21 cellular contexts compared by ENCODE assay signal in genomic region chr17:17892009-17892408, GRCh38. TPM values are rescaled to one million over a fixed set of nuclear protein-coding genes. Genes with fewer than 3 reads are reported as not detected.
DNase-seq lines count a peak whose midpoint lies in the region; ATAC-seq and TF ChIP-seq lines count a peak whose summit lies in the region.
"Had no signal": no experiment of that assay in that cellular context is flagged by ENCODE, and none has a peak within 500 bp of the region (broad histone marks: within the 10 kb centered on the region; RNA-seq: fewer than 3 reads in every experiment).

No MANE protein-coding gene starts in this region.

- DNase-seq in DMS53 (lab: John Stamatoyannopoulos, UW) (peak; percentile 51), DMS53 treated with DMSO at 0.1 percent for 48 hours (lab: John Stamatoyannopoulos, UW; ENCODE audit: unreplicated experiment) (no peak), GM20000 (ENCODE audit: low spot score) (peak; percentile 23), Panc1 (ENCODE audit: low read depth, low spot score) (no peak), mucosa of descending colon (no peak), anterior cingulate cortex (lab: John Stamatoyannopoulos, UW) (no peak), left ventricle myocardium superior (no peak)
- DNase-seq: activated CD4-positive, CD25-positive, alpha-beta regulatory T cell; activated CD8-positive, alpha-beta memory T cell treated with anti-CD3 and anti-CD28 coated beads for 24 hours; activated naive CD8-positive, alpha-beta T cell treated with anti-CD3 and anti-CD28 coated beads for 36 hours; naive B cell; NCI-H2081; NCI-H774; PC-3; SJCRH30; stomach; T-helper 2 cell had no signal

- no TSS peak for BruUV-seq in Panc1 (replicated peaks; lab: Mats Ljungman, UMichigan)

- H3K4me3 ChIP-seq in Panc1 (ENCODE audit: low read depth in 2 of 2, low read length in 2 of 2) (no peak overlapping the region), mucosa of descending colon (no peak overlapping the region)
- H3K4me3 ChIP-seq: coronary artery, SJCRH30, stomach, upper lobe of left lung had no signal

- CTCF ChIA-PET in Panc1 (lab: Charles Lee) = interaction anchor here (1.5 kb wide), 1 partner anchor 30 kb away, joined by 6 read pairs; no protein-coding TSS in a partner anchor

- H3K9me3 ChIP-seq in Panc1 (ENCODE audit: control insufficient read depth, insufficient read depth, low read depth, low read length) (no peaks in the 10 kb centered on the region), mucosa of descending colon (no peaks in the 10 kb centered on the region)
- H3K9me3 ChIP-seq: SJCRH30, stomach, upper lobe of left lung had no signal

- ATAC-seq in Panc1 (peak; percentile 15; the same call in 1 of the 2 replicates), mucosa of descending colon (peak; percentile 46), left ventricle myocardium superior (no peak), HG03159 (IDR thresholded peaks at IDR 0.05; ENCODE audit: unreplicated experiment) (no peak)

- H3K27ac ChIP-seq in Panc1 (ENCODE audit: low read length) = no peak overlapping the region
- H3K27ac ChIP-seq: 22Rv1, coronary artery, SJCRH30, stomach had no signal

- intact Hi-C loops in Panc1 (cut with micrococcal nuclease; ENCODE audit: unreplicated experiment) = no loop called here
- intact Hi-C loops in mucosa of descending colon (cut with DNase I, micrococcal nuclease) = no loop called here
- intact Hi-C loops in left ventricle myocardium superior (cut with micrococcal nuclease) = no loop called here

- H3K36me3 ChIP-seq in Panc1 (ENCODE audit: control insufficient read depth, insufficient read depth, low read length) = peaks cover 3% of the 10 kb centered on the region; the same call in 1 of the 2 replicates
- H3K36me3 ChIP-seq in mucosa of descending colon (ENCODE audit: low read depth) = no peaks in the 10 kb centered on the region
- H3K36me3 ChIP-seq: SJCRH30 had no signal

- H3K4me1 ChIP-seq in Panc1 (ENCODE audit: control insufficient read depth, insufficient read depth, low read length) (no peaks in the 10 kb centered on the region), mucosa of descending colon (ENCODE audit: low read depth) (no peaks in the 10 kb centered on the region)
- H3K4me1 ChIP-seq: stomach had no signal

- in situ Hi-C loops in Panc1 (cut with HindIII; ENCODE audit: low pct_unique_long_range_greater_than_20kb, low sequenced_read_pairs) = no loop called here

- no peak for TF ChIP-seq CTCF in GM20000 (IDR thresholded peaks at IDR 0.05; ENCODE audit: extremely low read depth, missing control alignments)
- TF ChIP-seq CTCF in Panc1 (IDR thresholded peaks at IDR 0.05) = no peak
- no peak for TF ChIP-seq CTCF in mucosa of descending colon (IDR thresholded peaks at IDR 0.05)

- POLR2A ChIA-PET in Panc1 (lab: Charles Lee) = no interaction called here

- H3K27me3 ChIP-seq in Panc1 (ENCODE audit: control insufficient read depth, insufficient read depth, low read length) = no peaks in the 10 kb centered on the region
- H3K27me3 ChIP-seq: SJCRH30, stomach, upper lobe of left lung had no signal

RNA-seq across cellular contexts. Expression of gene SREBF1, which starts 55.2 kb away (rescaled TPM):
- 230 TPM for total RNA-seq in Panc1 (2021; ENCODE audit: unreplicated experiment)
- 434 TPM for polyA plus RNA-seq in Panc1 (2012; ENCODE audit: insufficient read length)
- total RNA-seq in mucosa of descending colon = 100 to 1,000 TPM; 161 to 179 (median 170) TPM
- total RNA-seq in left ventricle myocardium superior = 15.2 TPM

Comparison
In these comparisons a context has a peak if more than half of its experiments do, and no peak if none do; other contexts are left out.
1. DNase-seq: peak in DMS53 (single experiment) and GM20000 (single experiment); none in DMS53 treated with DMSO at 0.1 percent for 48 hours (single experiment), Panc1 (single experiment), mucosa of descending colon (0 of 3), anterior cingulate cortex (0 of 58) and left ventricle myocardium superior (single experiment).
2. ATAC-seq: peak in Panc1 (single experiment) and mucosa of descending colon (single experiment); none in left ventricle myocardium superior (single experiment) and HG03159 (single experiment).